Comparison of ENCODE assay signal across 17 cellular contexts in the genomic region with DNA sequence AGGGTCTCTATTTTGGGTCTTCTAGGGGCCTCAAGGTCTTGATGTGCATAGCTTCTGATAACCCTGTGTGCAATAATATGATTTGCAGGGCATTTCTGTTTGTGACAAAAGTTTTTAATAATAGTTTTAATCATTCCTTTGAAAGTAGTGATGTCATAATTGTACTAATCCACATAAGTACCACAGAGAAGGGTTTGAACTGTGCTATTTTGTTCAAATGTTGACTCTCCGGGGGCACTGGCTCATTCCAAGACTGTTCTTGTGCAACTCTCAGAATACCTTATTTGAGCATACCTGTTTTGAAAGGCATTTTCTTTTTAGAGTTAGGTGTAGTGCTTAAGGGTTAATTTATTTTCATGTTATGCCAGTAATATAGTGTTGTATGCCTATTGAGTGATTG. TPM values are rescaled to one million over a fixed set of nuclear protein-coding genes. Genes with fewer than 3 reads are reported as not detected.
DNase-seq lines count a peak whose midpoint lies in the region; ATAC-seq, FAIRE-seq and TF ChIP-seq lines count a peak whose summit lies in the region.
"Had no signal": no experiment of that assay in that cellular context is flagged by ENCODE, and none has a peak within 500 bp of the region (broad histone marks: within the 10 kb centered on the region; RNA-seq: fewer than 3 reads in every experiment).

No MANE protein-coding gene starts in this region.

- TF ChIP-seq CTCF in HepG2 (CRISPR knock-in tag; IDR thresholded peaks at IDR 0.05) (no peak), right lobe of liver (IDR thresholded peaks at IDR 0.05) (no peak), OCI-LY7 (conservative IDR thresholded peaks at IDR 0.05; ENCODE audit: low read length) (no peak), left lung (IDR thresholded peaks at IDR 0.05) (no peak)

- TF ChIP-seq EP300 in HepG2 (IDR thresholded peaks at IDR 0.05; ENCODE audit: low read depth in 2 of 2, low read length in 2 of 2), result no peak
- no peak for TF ChIP-seq EP300 in HepG2 (CRISPR knock-in tag; IDR thresholded peaks at IDR 0.05; ENCODE audit: borderline replicate concordance)

- H2AFZ ChIP-seq in HepG2 (ENCODE audit: low read length) (no peak overlapping the region), OCI-LY7 (ENCODE audit: low read length) (no peak overlapping the region)
- H2AFZ ChIP-seq: GM23248 had no signal

- H3K36me3 Mint-ChIP-seq in T-cell, result peaks cover 34% of the 10 kb centered on the region

- no peaks in the 10 kb centered on the region for H3K27me3 Mint-ChIP-seq in T-cell
- H3K27me3 Mint-ChIP-seq: CD4-positive, alpha-beta memory T cell; IgD-negative memory B cell had no signal

- H2AK5ac ChIP-seq in mesendoderm (ENCODE audit: low read length), result no peak overlapping the region

- in situ Hi-C loops in HepG2 (cut with HindIII; ENCODE audit: extremely low pct_ligation_motif_present, low pct_unique_long_range_greater_than_20kb), result loop anchor here (10.0 kb wide), 1 partner anchor 188 kb away; no protein-coding TSS in a partner anchor

- DNase-seq in HepG2 (ENCODE audit: low spot score), result no peak
- DNase-seq in right lobe of liver, result no peak
- no peak for DNase-seq in OCI-LY7 (ENCODE audit: low spot score)
- DNase-seq in left lung, result no peak
- DNase-seq in HuH-7.5 (ENCODE audit: low spot score), result no peak
- no peak for DNase-seq in T-cell
- no peak for DNase-seq in mesendoderm
- DNase-seq: 8988T; CD4-positive, alpha-beta memory T cell; DMS153; DMS79; GM23248 had no signal

- H3K4me1 Mint-ChIP-seq in T-cell, result peaks cover 0 to 6% (median 1%) of the 10 kb centered on the region in 3 donors
- H3K4me1 Mint-ChIP-seq: CD14-positive monocyte had no signal

- H3K79me2 ChIP-seq in HepG2 (ENCODE audit: insufficient read depth, low read length) (no peaks in the 10 kb centered on the region), OCI-LY7 (ENCODE audit: insufficient read depth, low read depth, low read length) (no peaks in the 10 kb centered on the region; the same call in 1 of the 2 replicates), mesendoderm (ENCODE audit: control insufficient read depth, insufficient read depth, low read length) (peaks cover 2% of the 10 kb centered on the region)

- H3K27me3 ChIP-seq in HepG2 (ENCODE audit: control insufficient read depth in 1 of 2, insufficient read depth in 2 of 2, low read length in 2 of 2) (no peaks in the 10 kb centered on the region), right lobe of liver (no peaks in the 10 kb centered on the region), left lung (no peaks in the 10 kb centered on the region), mesendoderm (ENCODE audit: insufficient read depth, low read length, poor library complexity) (no peaks in the 10 kb centered on the region)
- H3K27me3 ChIP-seq: BLaER1 had no signal

- no peak overlapping the region for H3K27ac Mint-ChIP-seq in T-cell
- H3K27ac Mint-ChIP-seq: IgD-negative memory B cell had no signal

- no peak overlapping the region for H4K5ac ChIP-seq in mesendoderm (ENCODE audit: low read length)

- H2BK15ac ChIP-seq in mesendoderm (replicated peaks; ENCODE audit: low read depth), result no peak overlapping the region

- H3K4me3 ChIP-seq in HepG2 (replicated peaks in 1 of 3; ENCODE audit: insufficient read depth in 1 of 3, low read depth in 2 of 3, low read length in 3 of 3) (no peak overlapping the region), right lobe of liver (no peak overlapping the region), OCI-LY7 (ENCODE audit: low read depth, low read length, poor library complexity, severe bottlenecking) (peak overlapping the region; percentile 25), left lung (no peak overlapping the region), mesendoderm (ENCODE audit: low read length) (no peak overlapping the region)
- H3K4me3 ChIP-seq: BLaER1, GM23248, HAP-1 had no signal

- H3K23ac ChIP-seq in mesendoderm (ENCODE audit: low read length), result no peak overlapping the region

- no peak overlapping the region for H2BK5ac ChIP-seq in mesendoderm (ENCODE audit: low read length)

- H3K56ac ChIP-seq in mesendoderm (ENCODE audit: low read length), result no peak overlapping the region

- POLR2A ChIA-PET in HepG2 (lab: Yijun Ruan, JAX) (interaction anchor here (1.2 kb wide), 1 partner anchor 53 kb away, joined by 3 read pairs; the partner anchor contains the start of gene FAM168B), OCI-LY7 (lab: Charles Lee) (interaction anchor here (0.6 to 1.2 kb wide), 4 partner anchors 12 to 53 kb away, joined by 3 to 5 read pairs (median 4); partner anchors contain the start of gene PLEKHB2), T-cell (lab: Charles Lee) (no interaction called here)

- TF ChIP-seq POLR2A in HepG2 (IDR thresholded peaks at IDR 0.05; ENCODE audit: insufficient read depth in 1 of 2, low read depth in 2 of 2, low read length in 2 of 2), result no peak
- no peak for TF ChIP-seq POLR2A in right lobe of liver (IDR thresholded peaks at IDR 0.05)

- ATAC-seq in HepG2 (no peak), right lobe of liver (no peak), left lung (peak; percentile 83), T-cell (replicated peaks in 1 of 4) (no peak)

- no peak for FAIRE-seq in HepG2 (lab: Jason Lieb, UNC)

- H3K4ac ChIP-seq in mesendoderm (ENCODE audit: low read depth, low read length), result no peak overlapping the region

- H4K8ac ChIP-seq in mesendoderm (ENCODE audit: low read depth, low read length), result no peak overlapping the region

- H3K18ac ChIP-seq in mesendoderm (ENCODE audit: low read length), result no peak overlapping the region

- no peaks in the 10 kb centered on the region for H3K9me3 Mint-ChIP-seq in T-cell
- H3K9me3 Mint-ChIP-seq: CD14-positive monocyte; CD4-positive, alpha-beta memory T cell; IgD-negative memory B cell had no signal

- no peak overlapping the region for H3K4me3 Mint-ChIP-seq in T-cell
- H3K4me3 Mint-ChIP-seq: CD14-positive monocyte; CD4-positive, alpha-beta memory T cell had no signal

- no peak for TF ChIP-seq RAD21 in HepG2 (CRISPR knock-in tag; IDR thresholded peaks at IDR 0.05)

- no peaks in the 10 kb centered on the region for H3K4me1 ChIP-seq in HepG2 (ENCODE audit: insufficient read depth, low read length)
- H3K4me1 ChIP-seq in right lobe of liver, result no peaks in the 10 kb centered on the region
- peaks cover 44% of the 10 kb centered on the region for H3K4me1 ChIP-seq in OCI-LY7 (ENCODE audit: insufficient read depth, low read length, poor library complexity, severe bottlenecking)
- H3K4me1 ChIP-seq in left lung, result no peaks in the 10 kb centered on the region
- no peaks in the 10 kb centered on the region for H3K4me1 ChIP-seq in mesendoderm (ENCODE audit: control insufficient read depth, low read depth, low read length)
- H3K4me1 ChIP-seq: HAP-1 had no signal

- intact Hi-C loops in HepG2 (cut with micrococcal nuclease; ENCODE audit: unreplicated experiment) (no loop called here), right lobe of liver (cut with DNase I) (no loop called here), OCI-LY7 (cut with micrococcal nuclease; ENCODE audit: unreplicated experiment) (loop anchor here (5.0 kb wide), 1 partner anchor 346 kb away; the partner anchor contains the start of gene MZT2A), left lung (cut with DNase I) (no loop called here)

- no peaks in the 10 kb centered on the region; the same call in 1 of the 2 replicates for H4K20me1 ChIP-seq in HepG2 (ENCODE audit: insufficient read depth, low read length)
- H4K20me1 ChIP-seq in OCI-LY7 (ENCODE audit: insufficient read depth, low read length), result no peaks in the 10 kb centered on the region

- CTCF ChIA-PET in HepG2 (lab: Yijun Ruan, JAX; ENCODE audit: low intra/inter-chr PET ratio, low total read pairs) (no interaction called here), OCI-LY7 (lab: Charles Lee; ENCODE audit: unreplicated experiment) (no interaction called here), T-cell (lab: Charles Lee) (no interaction called here)

- H3K27ac ChIP-seq in HepG2 (ENCODE audit: extremely low read length, insufficient read depth, low read length) (no peak overlapping the region), right lobe of liver (no peak overlapping the region), OCI-LY7 (ENCODE audit: low read depth, low read length, poor library complexity, severe bottlenecking) (peak overlapping the region; percentile 89), left lung (peak overlapping the region in 1 of 2 donors; percentile 39), mesendoderm (ENCODE audit: low read depth, low read length) (no peak overlapping the region)
- H3K27ac ChIP-seq: BLaER1, GM23248, HL-60 had no signal

- no TSS peak for BruUV-seq in HepG2 (replicated peaks; lab: Mats Ljungman, UMichigan)
- no TSS peak for BruUV-seq in OCI-LY7 (replicated peaks; lab: Mats Ljungman, UMichigan)

- H3K36me3 ChIP-seq in HepG2 (replicated peaks in 1 of 2; ENCODE audit: control insufficient read depth in 1 of 2, insufficient read depth in 2 of 2, low read length in 2 of 2) (peaks cover 25 to 79% of the 10 kb centered on the region in 2 experiments), right lobe of liver (peaks cover 0 to 74% (median 19%) of the 10 kb centered on the region in 4 donors), OCI-LY7 (ENCODE audit: insufficient read depth, low read length) (peaks cover 79% of the 10 kb centered on the region), left lung (peaks cover 0 to 96% of the 10 kb centered on the region in 2 donors), mesendoderm (ENCODE audit: control insufficient read depth, insufficient read depth, low read length) (peaks cover 5% of the 10 kb centered on the region)

- no peak overlapping the region for H2BK120ac ChIP-seq in mesendoderm (ENCODE audit: low read depth, low read length)

- 70% methylated on average over 1 of the region's 1 CpG for WGBS in HepG2 (ENCODE audit: low lambda C conversion rate)
- 9% methylated on average over 1 of the region's 1 CpG for WGBS in right lobe of liver (ENCODE audit: insufficient coverage, low coverage, low lambda C conversion rate, missing lambda C conversion rate)
- WGBS in mesendoderm (ENCODE audit: extremely low coverage, insufficient coverage, low lambda C conversion rate), result no CpG with 5 or more reads among the region's 1 CpG

- H3K9ac ChIP-seq in HepG2 (ENCODE audit: insufficient read depth, low read depth, low read length) (no peak overlapping the region), mesendoderm (ENCODE audit: low read length) (no peak overlapping the region)
- H3K9ac ChIP-seq: BLaER1, GM23248 had no signal

- no peaks in the 10 kb centered on the region for H3K9me3 ChIP-seq in HepG2 (ENCODE audit: low read length)
- no peaks in the 10 kb centered on the region for H3K9me3 ChIP-seq in right lobe of liver
- no peaks in the 10 kb centered on the region for H3K9me3 ChIP-seq in OCI-LY7 (ENCODE audit: low read length)
- H3K9me3 ChIP-seq in left lung, result no peaks in the 10 kb centered on the region
- H3K9me3 ChIP-seq: BLaER1, HAP-1 had no signal

- H3K4me2 ChIP-seq in HepG2 (ENCODE audit: low read depth, low read length), result no peak overlapping the region
- peak overlapping the region; percentile 68 for H3K4me2 ChIP-seq in OCI-LY7 (ENCODE audit: low read length)
- no peak overlapping the region for H3K4me2 ChIP-seq in mesendoderm (ENCODE audit: low read length)

- H3K9me2 ChIP-seq in OCI-LY7 (ENCODE audit: insufficient read depth, low read length), result no peaks in the 10 kb centered on the region

- H3K79me1 ChIP-seq in mesendoderm (ENCODE audit: low read length), result peaks cover 5% of the 10 kb centered on the region

RNA-seq across cellular contexts. Expression of gene PLEKHB2, which starts 41.6 kb away (rescaled TPM):
- 78.9 and 110 TPM in 2 replicates for total RNA-seq in HepG2 (2016; rRNA removed; fragmentation: Illumina TruSeq; extraction: Trizol)
- total RNA-seq in HepG2 (2016; cell fraction: cytosol; rRNA removed; fragmentation: Illumina TruSeq; extraction: Trizol; ENCODE audit: low read depth), result 5.7 and 5.8 TPM in 2 replicates
- 79.4 and 115 TPM in 2 replicates for total RNA-seq in HepG2 (2016; cell fraction: insoluble cytoplasmic fraction; rRNA removed; fragmentation: Illumina TruSeq; extraction: Trizol)
- total RNA-seq in HepG2 (2016; cell fraction: membrane; rRNA removed; fragmentation: Illumina TruSeq; extraction: Trizol), result 23.2 and 24.7 TPM in 2 replicates
- total RNA-seq in HepG2 (2016; cell fraction: nucleus; rRNA removed; fragmentation: Illumina TruSeq; extraction: Trizol), result 42.5 and 48.0 TPM in 2 replicates
- 61.5 and 73.0 TPM in 2 replicates for polyA plus RNA-seq in HepG2 (2011; rRNA removed)
- polyA plus RNA-seq in HepG2 (2011; cell fraction: cytosol; rRNA removed), result 65.3 and 72.4 TPM in 2 replicates
- 45.0 and 54.5 TPM in 2 replicates for polyA plus RNA-seq in HepG2 (2011; cell fraction: nucleus; rRNA removed)
- polyA plus RNA-seq in HepG2 (2012), result 45.1 and 56.7 TPM in 2 replicates
- polyA plus RNA-seq in HepG2 (2016; cell fraction: cytosol; fragmentation: Illumina TruSeq; extraction: Trizol; ENCODE audit: low read depth), result 3.1 TPM in 2 replicates
- 88.2 and 92.6 TPM in 2 replicates for polyA plus RNA-seq in HepG2 (2016; cell fraction: insoluble cytoplasmic fraction; fragmentation: Illumina TruSeq; extraction: Trizol; ENCODE audit: low read depth)
- polyA plus RNA-seq in HepG2 (2016; cell fraction: membrane; fragmentation: Illumina TruSeq; extraction: Trizol; ENCODE audit: low read depth), result 9.5 and 11.4 TPM in 2 replicates
- polyA plus RNA-seq in HepG2 (2016; cell fraction: nucleus; fragmentation: Illumina TruSeq; extraction: Trizol; ENCODE audit: insufficient read depth, low read depth), result 55.3 and 58.5 TPM in 2 replicates
- polyA minus RNA-seq in HepG2 (2011; rRNA and poly(A)+ RNA removed; ENCODE audit: low replicate concordance), result 79.4 and 118 TPM in 2 replicates
- 62.2 and 79.1 TPM in 2 replicates for polyA minus RNA-seq in HepG2 (2011; cell fraction: cytosol; rRNA and poly(A)+ RNA removed)
- polyA minus RNA-seq in HepG2 (2011; cell fraction: nucleus; rRNA and poly(A)+ RNA removed), result 51.4 and 56.7 TPM in 2 replicates
- total RNA-seq in right lobe of liver, result 10 to 100 TPM in 4 of 6 experiments, 1 to 10 TPM in 2; 8.9 to 22.3 (median 17.5) TPM
- 23.4 and 28.3 TPM in 2 replicates for total RNA-seq in OCI-LY7 (2014; rRNA removed; shearing (Covaris generic))
- 35.9 and 38.3 TPM in 2 replicates for total RNA-seq in OCI-LY7 (2022)
- 100 to 1,000 TPM in 1 of 2 donors, 10 to 100 TPM in 1; 86.6 to 106 TPM for total RNA-seq in left lung
- 10 to 100 TPM; 52.5 to 61.7 (median 53.2) TPM for total RNA-seq in T-cell
- polyA plus RNA-seq in mesendoderm (2013, experiment 1 of 2), result 38.6 TPM
- 39.3 TPM for polyA plus RNA-seq in mesendoderm (2013, experiment 2 of 2)

RNA-seq across cellular contexts. Expression of gene FAM168B, which starts 53.5 kb away (rescaled TPM):
- total RNA-seq in HepG2 (2016; rRNA removed; fragmentation: Illumina TruSeq; extraction: Trizol), result 63.7 and 64.5 TPM in 2 replicates
- total RNA-seq in HepG2 (2016; cell fraction: cytosol; rRNA removed; fragmentation: Illumina TruSeq; extraction: Trizol; ENCODE audit: low read depth), result 5.2 and 5.9 TPM in 2 replicates
- total RNA-seq in HepG2 (2016; cell fraction: insoluble cytoplasmic fraction; rRNA removed; fragmentation: Illumina TruSeq; extraction: Trizol), result 54.8 and 65.4 TPM in 2 replicates
- 19.1 and 22.7 TPM in 2 replicates for total RNA-seq in HepG2 (2016; cell fraction: membrane; rRNA removed; fragmentation: Illumina TruSeq; extraction: Trizol)
- 38.5 and 42.2 TPM in 2 replicates for total RNA-seq in HepG2 (2016; cell fraction: nucleus; rRNA removed; fragmentation: Illumina TruSeq; extraction: Trizol)
- 113 and 127 TPM in 2 replicates for polyA plus RNA-seq in HepG2 (2011; rRNA removed)
- 82.0 and 115 TPM in 2 replicates for polyA plus RNA-seq in HepG2 (2011; cell fraction: cytosol; rRNA removed)
- 115 and 127 TPM in 2 replicates for polyA plus RNA-seq in HepG2 (2011; cell fraction: nucleus; rRNA removed)
- 63.9 and 65.2 TPM in 2 replicates for polyA plus RNA-seq in HepG2 (2012)
- 3.6 and 4.4 TPM in 2 replicates for polyA plus RNA-seq in HepG2 (2016; cell fraction: cytosol; fragmentation: Illumina TruSeq; extraction: Trizol; ENCODE audit: low read depth)
- 63.7 and 70.4 TPM in 2 replicates for polyA plus RNA-seq in HepG2 (2016; cell fraction: insoluble cytoplasmic fraction; fragmentation: Illumina TruSeq; extraction: Trizol; ENCODE audit: low read depth)
- polyA plus RNA-seq in HepG2 (2016; cell fraction: membrane; fragmentation: Illumina TruSeq; extraction: Trizol; ENCODE audit: low read depth), result 10.7 and 10.9 TPM in 2 replicates
- polyA plus RNA-seq in HepG2 (2016; cell fraction: nucleus; fragmentation: Illumina TruSeq; extraction: Trizol; ENCODE audit: insufficient read depth, low read depth), result 58.6 and 63.4 TPM in 2 replicates
- 146 and 269 TPM in 2 replicates for polyA minus RNA-seq in HepG2 (2011; rRNA and poly(A)+ RNA removed; ENCODE audit: low replicate concordance)
- 63.9 and 69.7 TPM in 2 replicates for polyA minus RNA-seq in HepG2 (2011; cell fraction: cytosol; rRNA and poly(A)+ RNA removed)
- polyA minus RNA-seq in HepG2 (2011; cell fraction: nucleus; rRNA and poly(A)+ RNA removed), result 31.0 and 31.8 TPM in 2 replicates
- 10 to 100 TPM; 28.1 to 69.7 (median 33.9) TPM for total RNA-seq in right lobe of liver
- 53.5 and 53.6 TPM in 2 replicates for total RNA-seq in OCI-LY7 (2014; rRNA removed; shearing (Covaris generic))
- total RNA-seq in OCI-LY7 (2022), result 81.5 and 85.3 TPM in 2 replicates
- total RNA-seq in left lung, result 10 to 100 TPM; 63.3 to 73.0 TPM
- total RNA-seq in T-cell, result 10 to 100 TPM; 61.7 to 84.0 (median 73.3) TPM
- polyA plus RNA-seq in mesendoderm (2013, experiment 1 of 2), result 74.4 TPM
- 74.1 TPM for polyA plus RNA-seq in mesendoderm (2013, experiment 2 of 2)

Comparison
In these comparisons a context has a peak if more than half of its experiments do, and no peak if none do; other contexts are left out.
1. POLR2A ChIA-PET loops: an anchor here in HepG2 (1.2 kb wide) and OCI-LY7 (0.6 to 1.2 kb wide); none called in T-cell.